Comparison of ENCODE assay signal across 1 cellular context in the genomic region with DNA sequence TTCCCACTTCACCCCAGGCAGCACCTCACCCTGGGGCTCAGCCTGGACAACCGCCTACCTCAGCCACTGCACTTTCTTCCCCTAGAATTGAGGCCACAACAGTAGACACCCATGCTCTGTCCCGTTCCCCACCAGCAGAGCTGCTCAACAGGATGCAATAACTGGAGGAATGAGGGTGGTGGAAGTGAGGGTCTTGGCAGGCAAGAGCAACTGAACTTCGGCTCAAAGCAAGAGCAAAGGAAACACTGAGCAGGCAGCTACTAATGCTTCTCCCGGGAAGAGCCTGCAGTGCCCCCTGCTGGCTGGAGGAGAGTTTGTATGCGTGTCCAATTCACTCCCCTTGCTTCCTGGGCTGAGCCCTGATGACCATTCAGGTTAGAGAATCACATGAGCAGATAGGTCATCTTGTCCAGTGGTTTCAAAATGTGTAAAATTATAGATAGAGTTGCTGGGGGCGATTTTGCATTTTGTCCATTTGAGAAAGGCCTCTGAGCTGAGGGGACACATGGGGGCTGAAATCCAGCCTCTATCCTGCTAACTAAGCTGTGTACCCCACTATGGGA.
TF ChIP-seq lines count a peak whose summit lies in the region.

No MANE protein-coding gene starts in this region.

TF ChIP-seq in GM23338, 12 proteins besides CTCF, POLR2A, EP300 and RAD21 (continued from another document):
- TF ChIP-seq, protein P1, sequence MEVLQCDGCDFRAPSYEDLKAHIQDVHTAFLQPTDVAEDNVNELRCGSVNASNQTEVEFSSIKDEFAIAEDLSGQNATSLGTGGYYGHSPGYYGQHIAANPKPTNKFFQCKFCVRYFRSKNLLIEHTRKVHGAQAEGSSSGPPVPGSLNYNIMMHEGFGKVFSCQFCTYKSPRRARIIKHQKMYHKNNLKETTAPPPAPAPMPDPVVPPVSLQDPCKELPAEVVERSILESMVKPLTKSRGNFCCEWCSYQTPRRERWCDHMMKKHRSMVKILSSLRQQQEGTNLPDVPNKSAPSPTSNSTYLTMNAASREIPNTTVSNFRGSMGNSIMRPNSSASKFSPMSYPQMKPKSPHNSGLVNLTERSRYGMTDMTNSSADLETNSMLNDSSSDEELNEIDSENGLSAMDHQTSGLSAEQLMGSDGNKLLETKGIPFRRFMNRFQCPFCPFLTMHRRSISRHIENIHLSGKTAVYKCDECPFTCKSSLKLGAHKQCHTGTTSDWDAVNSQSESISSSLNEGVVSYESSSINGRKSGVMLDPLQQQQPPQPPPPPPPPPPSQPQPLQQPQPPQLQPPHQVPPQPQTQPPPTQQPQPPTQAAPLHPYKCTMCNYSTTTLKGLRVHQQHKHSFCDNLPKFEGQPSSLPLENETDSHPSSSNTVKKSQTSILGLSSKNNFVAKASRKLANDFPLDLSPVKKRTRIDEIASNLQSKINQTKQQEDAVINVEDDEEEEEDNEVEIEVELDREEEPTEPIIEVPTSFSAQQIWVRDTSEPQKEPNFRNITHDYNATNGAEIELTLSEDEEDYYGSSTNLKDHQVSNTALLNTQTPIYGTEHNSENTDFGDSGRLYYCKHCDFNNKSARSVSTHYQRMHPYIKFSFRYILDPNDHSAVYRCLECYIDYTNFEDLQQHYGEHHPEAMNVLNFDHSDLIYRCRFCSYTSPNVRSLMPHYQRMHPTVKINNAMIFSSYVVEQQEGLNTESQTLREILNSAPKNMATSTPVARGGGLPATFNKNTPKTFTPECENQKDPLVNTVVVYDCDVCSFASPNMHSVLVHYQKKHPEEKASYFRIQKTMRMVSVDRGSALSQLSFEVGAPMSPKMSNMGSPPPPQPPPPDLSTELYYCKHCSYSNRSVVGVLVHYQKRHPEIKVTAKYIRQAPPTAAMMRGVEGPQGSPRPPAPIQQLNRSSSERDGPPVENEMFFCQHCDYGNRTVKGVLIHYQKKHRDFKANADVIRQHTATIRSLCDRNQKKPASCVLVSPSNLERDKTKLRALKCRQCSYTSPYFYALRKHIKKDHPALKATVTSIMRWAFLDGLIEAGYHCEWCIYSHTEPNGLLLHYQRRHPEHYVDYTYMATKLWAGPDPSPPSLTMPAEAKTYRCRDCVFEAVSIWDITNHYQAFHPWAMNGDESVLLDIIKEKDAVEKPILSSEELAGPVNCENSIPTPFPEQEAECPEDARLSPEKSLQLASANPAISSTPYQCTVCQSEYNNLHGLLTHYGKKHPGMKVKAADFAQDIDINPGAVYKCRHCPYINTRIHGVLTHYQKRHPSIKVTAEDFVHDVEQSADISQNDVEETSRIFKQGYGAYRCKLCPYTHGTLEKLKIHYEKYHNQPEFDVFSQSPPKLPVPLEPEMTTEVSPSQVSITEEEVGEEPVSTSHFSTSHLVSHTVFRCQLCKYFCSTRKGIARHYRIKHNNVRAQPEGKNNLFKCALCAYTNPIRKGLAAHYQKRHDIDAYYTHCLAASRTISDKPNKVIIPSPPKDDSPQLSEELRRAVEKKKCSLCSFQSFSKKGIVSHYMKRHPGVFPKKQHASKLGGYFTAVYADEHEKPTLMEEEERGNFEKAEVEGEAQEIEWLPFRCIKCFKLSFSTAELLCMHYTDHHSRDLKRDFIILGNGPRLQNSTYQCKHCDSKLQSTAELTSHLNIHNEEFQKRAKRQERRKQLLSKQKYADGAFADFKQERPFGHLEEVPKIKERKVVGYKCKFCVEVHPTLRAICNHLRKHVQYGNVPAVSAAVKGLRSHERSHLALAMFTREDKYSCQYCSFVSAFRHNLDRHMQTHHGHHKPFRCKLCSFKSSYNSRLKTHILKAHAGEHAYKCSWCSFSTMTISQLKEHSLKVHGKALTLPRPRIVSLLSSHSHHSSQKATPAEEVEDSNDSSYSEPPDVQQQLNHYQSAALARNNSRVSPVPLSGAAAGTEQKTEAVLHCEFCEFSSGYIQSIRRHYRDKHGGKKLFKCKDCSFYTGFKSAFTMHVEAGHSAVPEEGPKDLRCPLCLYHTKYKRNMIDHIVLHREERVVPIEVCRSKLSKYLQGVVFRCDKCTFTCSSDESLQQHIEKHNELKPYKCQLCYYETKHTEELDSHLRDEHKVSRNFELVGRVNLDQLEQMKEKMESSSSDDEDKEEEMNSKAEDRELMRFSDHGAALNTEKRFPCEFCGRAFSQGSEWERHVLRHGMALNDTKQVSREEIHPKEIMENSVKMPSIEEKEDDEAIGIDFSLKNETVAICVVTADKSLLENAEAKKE (CRISPR knock-in tag; IDR thresholded peaks at IDR 0.05): no peak
- TF ChIP-seq STAT1 (IDR thresholded peaks at IDR 0.05; ENCODE audit: unreplicated experiment): no peak
- no peak for TF ChIP-seq EZH2phosphoT487 (IDR thresholded peaks at IDR 0.05; ENCODE audit: unreplicated experiment)
